Comparison of ENCODE assay signal across 23 cellular contexts in the genomic region with DNA sequence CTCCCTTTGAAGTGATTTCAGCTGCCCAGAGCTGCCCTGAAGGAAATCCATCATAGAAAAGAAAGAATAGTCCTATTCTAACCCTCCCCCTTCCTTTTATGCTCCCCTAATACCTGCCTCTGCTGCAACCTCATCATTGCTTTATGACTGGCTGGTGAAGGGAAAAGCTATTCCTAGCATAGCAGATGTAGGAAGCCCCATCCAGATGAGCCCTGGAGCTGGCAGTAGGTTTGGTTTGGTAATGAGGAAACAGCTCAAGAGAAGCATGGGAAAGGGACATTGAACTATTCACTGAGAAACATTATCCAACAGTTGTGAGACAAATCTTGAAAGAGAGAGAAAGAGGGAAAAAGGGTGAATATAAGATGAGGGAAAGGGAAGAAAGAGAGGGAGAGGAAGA. TPM values are rescaled to one million over a fixed set of nuclear protein-coding genes. Genes with fewer than 3 reads are reported as not detected.
DNase-seq lines count a peak whose midpoint lies in the region; ATAC-seq and TF ChIP-seq lines count a peak whose summit lies in the region.
"Had no signal": no experiment of that assay in that cellular context is flagged by ENCODE, and none has a peak within 500 bp of the region (broad histone marks: within the 10 kb centered on the region; RNA-seq: fewer than 3 reads in every experiment).

No MANE protein-coding gene starts in this region.

- H3K4me3 ChIP-seq in AG10803 (ENCODE audit: low read length), result no peak overlapping the region
- H3K4me3 ChIP-seq in Panc1 (ENCODE audit: low read depth in 2 of 2, low read length in 2 of 2), result no peak overlapping the region
- H3K4me3 ChIP-seq in mesenchymal stem cell (ENCODE audit: insufficient read depth in 1 of 2, low read depth in 1 of 2, low read length in 2 of 2), result no peak overlapping the region
- H3K4me3 ChIP-seq: GM23338, MG63, SJCRH30 had no signal

- ATAC-seq in Panc1 (no peak), HG03378 (IDR thresholded peaks at IDR 0.05; ENCODE audit: unreplicated experiment) (no peak)
- ATAC-seq: GM23338, T-cell had no signal

- intact Hi-C loops in Panc1 (cut with micrococcal nuclease; ENCODE audit: unreplicated experiment), result loop anchor here (10.0 kb wide), 1 partner anchor 225 kb away; no protein-coding TSS in a partner anchor

- TF ChIP-seq CTCF in AG10803 (conservative IDR thresholded peaks at IDR 0.05; ENCODE audit: low read length), result no peak
- TF ChIP-seq CTCF in Panc1 (IDR thresholded peaks at IDR 0.05), result no peak

- H2BK12ac ChIP-seq in mesenchymal stem cell (ENCODE audit: low read length in 2 of 2), result no peak overlapping the region

- H4K91ac ChIP-seq in mesenchymal stem cell (ENCODE audit: low read length), result no peak overlapping the region

- H3K27me3 ChIP-seq in Panc1 (ENCODE audit: control insufficient read depth, insufficient read depth, low read length), result no peaks in the 10 kb centered on the region
- H3K27me3 ChIP-seq in mesenchymal stem cell (ENCODE audit: control insufficient read depth in 1 of 2, insufficient read depth in 1 of 2, low read length in 2 of 2), result no peaks in the 10 kb centered on the region
- H3K27me3 ChIP-seq: BE2C, MG63, SJCRH30 had no signal

- CTCF ChIA-PET in Panc1 (lab: Charles Lee), result interaction anchor here (0.6 kb wide), 1 partner anchor 252 kb away, joined by 6 read pairs; no protein-coding TSS in a partner anchor

- no peak overlapping the region for H3K9ac ChIP-seq in mesenchymal stem cell (ENCODE audit: low read length)

- no peak overlapping the region for H3K23ac ChIP-seq in mesenchymal stem cell (ENCODE audit: low read length in 2 of 2)

- H2BK15ac ChIP-seq in mesenchymal stem cell (ENCODE audit: low read depth, poor library complexity, severe bottlenecking), result no peak overlapping the region

- peak overlapping the region; percentile 75 for H4K8ac ChIP-seq in mesenchymal stem cell (ENCODE audit: low read length)

- H2BK5ac ChIP-seq in mesenchymal stem cell (ENCODE audit: low read depth, low read length, poor library complexity, severe bottlenecking), result no peak overlapping the region

- H3K18ac ChIP-seq in mesenchymal stem cell (ENCODE audit: low read depth in 1 of 2, low read length in 2 of 2), result peak overlapping the region in 1 of 2 experiments; percentile 81

- H3K9me3 ChIP-seq in Panc1 (ENCODE audit: control insufficient read depth, insufficient read depth, low read depth, low read length), result no peaks in the 10 kb centered on the region
- no peaks in the 10 kb centered on the region for H3K9me3 ChIP-seq in mesenchymal stem cell (ENCODE audit: control insufficient read depth, low read length)
- H3K9me3 ChIP-seq: BE2C, MG63, SJCRH30 had no signal

- no peak overlapping the region for H3K4me2 ChIP-seq in mesenchymal stem cell (ENCODE audit: low read length, poor library complexity, severe bottlenecking)
- H3K4me2 ChIP-seq: GM23338 had no signal

- POLR2A ChIA-PET in Panc1 (lab: Charles Lee), result interaction anchor here (0.7 kb wide), 3 partner anchors 10 to 77 kb away, joined by 3 to 7 read pairs (median 6); no protein-coding TSS in a partner anchor

- H3K36me3 ChIP-seq in Panc1 (ENCODE audit: control insufficient read depth, insufficient read depth, low read length) (no peaks in the 10 kb centered on the region; the same call in 1 of the 2 replicates), mesenchymal stem cell (ENCODE audit: control insufficient read depth in 1 of 2, insufficient read depth in 2 of 2, low read depth in 1 of 2, low read length in 2 of 2) (no peaks in the 10 kb centered on the region)
- H3K36me3 ChIP-seq: BE2C, SJCRH30 had no signal

- H2BK120ac ChIP-seq in mesenchymal stem cell (ENCODE audit: low read depth, low read length), result no peak overlapping the region

- in situ Hi-C loops in Panc1 (cut with HindIII; ENCODE audit: low pct_unique_long_range_greater_than_20kb, low sequenced_read_pairs), result no loop called here

- H2AK5ac ChIP-seq in mesenchymal stem cell (ENCODE audit: low read length, severe bottlenecking), result peak overlapping the region; percentile 91

- H3K27ac ChIP-seq in Panc1 (ENCODE audit: low read length), result peak overlapping the region; percentile 48
- H3K27ac ChIP-seq in mesenchymal stem cell (ENCODE audit: low read length, poor library complexity, severe bottlenecking), result no peak overlapping the region
- H3K27ac ChIP-seq: 22Rv1, RWPE1, SJCRH30 had no signal

- BruUV-seq in Panc1 (replicated peaks; lab: Mats Ljungman, UMichigan), result no TSS peak

- DNase-seq in DMS 273 (lab: John Stamatoyannopoulos, UW; ENCODE audit: unreplicated experiment), result peak; percentile 39
- DNase-seq in DMS 273 treated with DMSO at 0.1 percent for 48 hours (lab: John Stamatoyannopoulos, UW), result no peak
- DNase-seq in AG10803 (ENCODE audit: low read depth), result peak; percentile 36
- DNase-seq in Panc1 (ENCODE audit: low read depth, low spot score), result no peak
- DNase-seq in mesenchymal stem cell, result no peak
- no peak for DNase-seq in HuH-7.5 (ENCODE audit: low spot score)
- no peak for DNase-seq in activated CD4-positive, alpha-beta T cell treated with anti-CD3 and anti-CD28 coated beads for 1 hour
- DNase-seq: BE2C; CD8-positive, alpha-beta memory T cell; H9; HFFc6; KG1; MG63; NCI-H2029 treated with DMSO at 0.1 percent for 48 hours; NCI-H510A treated with DMSO at 0.1 percent for 48 hours; NCI-H774; SJCRH30; T-cell had no signal

- no peak overlapping the region for H3K4ac ChIP-seq in mesenchymal stem cell (ENCODE audit: low read depth in 1 of 2, low read length in 2 of 2)

- no peak overlapping the region for H3K14ac ChIP-seq in mesenchymal stem cell (ENCODE audit: low read length in 2 of 2)

- H2AFZ ChIP-seq in mesenchymal stem cell (ENCODE audit: low read depth, low read length), result no peak overlapping the region
- H2AFZ ChIP-seq: GM23338 had no signal

- H3K79me1 ChIP-seq in mesenchymal stem cell (replicated peaks; ENCODE audit: low read length, poor library complexity, severe bottlenecking), result peaks cover 5% of the 10 kb centered on the region

- H3K4me1 ChIP-seq in Panc1 (ENCODE audit: control insufficient read depth, insufficient read depth, low read length), result peaks cover 34% of the 10 kb centered on the region
- peaks cover under 1% of the 10 kb centered on the region for H3K4me1 ChIP-seq in mesenchymal stem cell (ENCODE audit: control insufficient read depth, insufficient read depth, low read depth, low read length)
- H3K4me1 ChIP-seq: BE2C, SJCRH30 had no signal

RNA-seq across cellular contexts. Expression of gene ARSJ, which starts 29.2 kb away (rescaled TPM):
- 43.9 TPM for total RNA-seq in Panc1 (2021; ENCODE audit: unreplicated experiment)
- 17.8 TPM for polyA plus RNA-seq in Panc1 (2012; ENCODE audit: insufficient read length)
- 22.2 TPM for polyA plus RNA-seq in mesenchymal stem cell (2013, experiment 1 of 2)
- 23.1 TPM for polyA plus RNA-seq in mesenchymal stem cell (2013, experiment 2 of 2)
- total RNA-seq: CD8-positive, alpha-beta memory T cell had no signal
- polyA plus RNA-seq: CD14-positive monocyte had no signal

Comparison
In these comparisons a context has a peak if more than half of its experiments do, and no peak if none do; other contexts are left out.
1. DNase-seq: peak in DMS 273 (single experiment) and AG10803 (single experiment); none in DMS 273 treated with DMSO at 0.1 percent for 48 hours (single experiment), Panc1 (single experiment), mesenchymal stem cell (single experiment), HuH-7.5 (single experiment) and activated CD4-positive, alpha-beta T cell treated with anti-CD3 and anti-CD28 coated beads for 1 hour (single experiment).